Comparison of ENCODE assay signal across 8 cellular contexts in the genomic region with DNA sequence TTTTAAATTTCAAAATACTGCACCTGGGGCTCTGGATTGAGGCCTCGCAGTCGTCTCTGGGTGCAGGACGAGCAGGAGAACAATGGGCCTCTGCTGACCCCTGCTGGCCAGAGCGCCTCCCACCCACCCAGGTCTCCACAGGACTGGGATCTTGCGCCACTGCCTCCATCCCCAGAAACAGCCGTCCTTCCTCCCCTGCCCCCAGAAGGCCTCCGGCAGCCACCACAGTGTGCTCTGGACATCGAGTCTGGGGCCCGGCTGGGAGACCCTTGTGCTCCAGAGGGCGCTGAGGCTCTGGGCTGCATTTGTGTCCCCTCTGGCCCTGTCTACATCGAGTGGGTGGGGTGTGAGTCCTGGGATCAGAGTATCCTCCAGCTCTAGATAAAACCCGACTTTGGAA. TPM values are rescaled to one million over a fixed set of nuclear protein-coding genes. Genes with fewer than 3 reads are reported as not detected.
DNase-seq lines count a peak whose midpoint lies in the region; ATAC-seq, FAIRE-seq and TF ChIP-seq lines count a peak whose summit lies in the region.

No MANE protein-coding gene starts in this region.

- no peak overlapping the region for H3K9ac ChIP-seq in mammary epithelial cell (ENCODE audit: insufficient read depth, low read length)
- H3K9ac ChIP-seq in kidney (ENCODE audit: low read length in 2 of 2): no peak overlapping the region

- H3K4me3 ChIP-seq in mammary epithelial cell (replicated peaks in 1 of 3; ENCODE audit: insufficient read depth in 1 of 3, low read depth in 2 of 3, low read length in 3 of 3) (no peak overlapping the region), kidney (ENCODE audit: low read length in 2 of 2) (no peak overlapping the region)

- H4K20me1 ChIP-seq in mammary epithelial cell (ENCODE audit: insufficient read depth, low read length): no peaks in the 10 kb centered on the region

- peak; percentile 68 to 93 for TF ChIP-seq CTCF in mammary epithelial cell (conservative IDR thresholded peaks at IDR 0.05 in 1 of 2, IDR thresholded peaks at IDR 0.05 in 1 of 2; ENCODE audit: extremely low read depth in 1 of 2, insufficient read depth in 1 of 2, low read depth in 1 of 2, low read length in 2 of 2)
- TF ChIP-seq CTCF in kidney (IDR thresholded peaks at IDR 0.05; ENCODE audit: borderline replicate concordance, extremely low read depth, insufficient read depth): peak; percentile 87

- ATAC-seq in GM18907 (IDR thresholded peaks at IDR 0.05; ENCODE audit: unreplicated experiment): peak; percentile 46

- in situ Hi-C loops in ACHN (cut with HindIII; ENCODE audit: low pct_ligation_motif_present, low pct_unique_long_range_greater_than_20kb, low sequenced_read_pairs) (no loop called here), mammary epithelial cell (cut with MboI; ENCODE audit: low sequenced_read_pairs in 2 of 2) (loop anchor here (5.0 to 25.0 kb wide), 3 partner anchors 129 to 279 kb away; no protein-coding TSS in a partner anchor)

- no peak for FAIRE-seq in kidney (lab: Jason Lieb, UNC)

- peaks cover 2% of the 10 kb centered on the region for H3K27me3 ChIP-seq in mammary epithelial cell (ENCODE audit: insufficient read depth, low read length)

- no peak overlapping the region for H2AFZ ChIP-seq in mammary epithelial cell (ENCODE audit: low read depth, low read length)

- peaks cover 7% of the 10 kb centered on the region for H3K4me1 ChIP-seq in mammary epithelial cell (ENCODE audit: insufficient read depth, low read length)
- peaks cover 12 to 14% of the 10 kb centered on the region in 2 donors for H3K4me1 ChIP-seq in kidney (ENCODE audit: control insufficient read depth in 1 of 2, insufficient read depth in 1 of 2, low read depth in 1 of 2, low read length in 2 of 2)

- H3K36me3 ChIP-seq in mammary epithelial cell (ENCODE audit: insufficient read depth, low read length) (no peaks in the 10 kb centered on the region), kidney (ENCODE audit: control insufficient read depth in 1 of 2, insufficient read depth in 2 of 2, low read length in 2 of 2) (no peaks in the 10 kb centered on the region)

- intact Hi-C loops in mammary epithelial cell (cut with micrococcal nuclease) (loop anchor here (1.0 to 5.0 kb wide), 8 partner anchors 46 to 511 kb away; a partner anchor contains a TSS), kidney (cut with DNase I) (loop anchor here (10.0 kb wide), 1 partner anchor 66 kb away; no protein-coding TSS in a partner anchor)

- DNase-seq in ACHN: peak; percentile 65
- peak; percentile 8 for DNase-seq in NCI-H2029 treated with DMSO at 0.1 percent for 48 hours (lab: John Stamatoyannopoulos, UW)
- peak; percentile 61 to 79 (median 65) for DNase-seq in activated CD4-positive, CD25-positive, alpha-beta regulatory T cell (lab: John Stamatoyannopoulos, UW)
- peak; percentile 53 for DNase-seq in mammary epithelial cell
- peak; percentile 92 for DNase-seq in kidney
- peak; percentile 67 to 84 (median 75) for DNase-seq in stimulated activated CD4-positive, alpha-beta T cell treated with anti-CD3 and anti-CD28 coated beads, Interleukin-1b, Interleukin-23, amount 100 ng/mL, for 24 hours (ENCODE audit: low read depth in 4 of 4, low spot score in 1 of 4)
- no peak for DNase-seq in DMS153 (lab: John Stamatoyannopoulos, UW)

- CTCF ChIA-PET in mammary epithelial cell (lab: Charles Lee; ENCODE audit: low non-redundant PET): interaction anchor here (0.6 kb wide), 2 partner anchors 29 to 128 kb away, joined by 3 to 10 read pairs; no protein-coding TSS in a partner anchor

- H3K4me2 ChIP-seq in mammary epithelial cell (ENCODE audit: insufficient read depth, low read depth, low read length): no peak overlapping the region

- BruUV-seq in mammary epithelial cell (replicated peaks; lab: Mats Ljungman, UMichigan): no TSS peak

- H3K27ac ChIP-seq in mammary epithelial cell (ENCODE audit: insufficient read depth, low read depth, low read length): no peak overlapping the region
- H3K27ac ChIP-seq in kidney (ENCODE audit: low read depth in 2 of 2, low read length in 2 of 2): no peak overlapping the region

- H3K9me3 ChIP-seq in mammary epithelial cell (replicated peaks; ENCODE audit: insufficient read depth, low read length): no peaks in the 10 kb centered on the region
- H3K9me3 ChIP-seq in kidney (ENCODE audit: control insufficient read depth in 1 of 2, low read length in 2 of 2): no peaks in the 10 kb centered on the region

- no peaks in the 10 kb centered on the region for H3K79me2 ChIP-seq in mammary epithelial cell (ENCODE audit: insufficient read depth, low read length)

- WGBS in mammary epithelial cell (ENCODE audit: low coverage, missing lambda C conversion rate): 14% methylated on average over 9 of the region's 12 CpGs

- dilution Hi-C loops in mammary epithelial cell (cut with HindIII; ENCODE audit: low sequenced_read_pairs): no loop called here

RNA-seq across cellular contexts. Expression of a gene that starts 6.7 kb away (rescaled TPM):
- total RNA-seq in mammary epithelial cell: under 1 TPM in 1 of 2 donors, not detected in 1; under 0.01 TPM
- polyA plus RNA-seq in mammary epithelial cell: not detected
- polyA minus RNA-seq in mammary epithelial cell: not detected
- total RNA-seq in kidney: 0.13 TPM
- 0.86 TPM for polyA plus RNA-seq in kidney (ENCODE audit: insufficient read depth, low read depth, low replicate concordance)

RNA-seq across cellular contexts. Expression of a gene that starts 23.3 kb away (rescaled TPM):
- 1 to 10 TPM in 1 of 2 donors, not detected in 1; 8.2 TPM for total RNA-seq in mammary epithelial cell
- polyA plus RNA-seq in mammary epithelial cell: 0.18 TPM
- not detected for polyA minus RNA-seq in mammary epithelial cell
- 31.1 TPM for total RNA-seq in kidney
- 19.9 TPM for polyA plus RNA-seq in kidney (ENCODE audit: insufficient read depth, low read depth, low replicate concordance)

RNA-seq across cellular contexts. Expression of a gene that starts 58.4 kb away (rescaled TPM):
- total RNA-seq in mammary epithelial cell (10 to 100 TPM; 41.3 to 62.2 TPM), kidney (48.5 TPM)
- polyA plus RNA-seq in mammary epithelial cell (91.9 TPM), kidney (ENCODE audit: insufficient read depth, low read depth, low replicate concordance) (87.4 TPM)
- polyA minus RNA-seq in mammary epithelial cell: 88.6 TPM
